Comparison of ENCODE assay signal across 1 cellular context in genomic region chr12:64561302-64561651, GRCh38.
TF ChIP-seq lines count a peak whose summit lies in the region.

No MANE protein-coding gene starts in this region.

TF ChIP-seq in GM23338, 12 proteins besides CTCF, POLR2A, EP300 and RAD21:
- TF ChIP-seq REST (IDR thresholded peaks at IDR 0.05; ENCODE audit: unreplicated experiment) (no peak), JUNB (IDR thresholded peaks at IDR 0.05; ENCODE audit: unreplicated experiment) (no peak), CREB1 (CRISPR knock-in tag; IDR thresholded peaks at IDR 0.05; ENCODE audit: low read depth) (no peak), EZH2phosphoT487 (IDR thresholded peaks at IDR 0.05; ENCODE audit: unreplicated experiment) (no peak), NANOG (IDR thresholded peaks at IDR 0.05; ENCODE audit: borderline replicate concordance) (no peak), STAT1 (IDR thresholded peaks at IDR 0.05; ENCODE audit: unreplicated experiment) (no peak), ZNF114 (CRISPR knock-in tag; IDR thresholded peaks at IDR 0.05) (no peak), POLR2AphosphoS5 (IDR thresholded peaks at IDR 0.05; ENCODE audit: low read depth) (no peak), ZNF331 (CRISPR knock-in tag; IDR thresholded peaks at IDR 0.05; ENCODE audit: low read depth) (no peak), EZH2 (IDR thresholded peaks at IDR 0.05; ENCODE audit: low read depth, unreplicated experiment) (no peak), ZNF462 (CRISPR knock-in tag; IDR thresholded peaks at IDR 0.05) (no peak), ETS1 (IDR thresholded peaks at IDR 0.05) (no peak)
